13 cellular contexts compared by ENCODE assay signal in the genomic region with DNA sequence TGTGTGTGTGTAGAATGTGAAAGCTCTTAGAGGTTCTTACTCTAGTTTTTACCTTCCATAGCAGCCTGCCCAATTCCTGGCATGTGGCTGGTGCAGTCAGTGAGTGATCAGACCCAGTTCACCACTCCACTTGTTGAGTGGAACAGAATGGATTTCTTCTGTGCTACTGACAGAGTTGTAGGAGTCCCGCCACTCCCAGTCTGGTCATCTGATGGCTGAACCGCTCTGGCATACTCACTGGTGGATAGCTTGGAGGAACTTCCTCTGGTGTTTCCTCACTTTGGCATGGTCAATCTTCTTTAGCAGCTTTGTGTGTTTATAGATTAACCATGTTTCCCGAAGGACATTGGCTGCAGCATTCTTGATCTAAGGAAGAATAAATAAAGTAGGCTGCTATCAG.
DNase-seq lines count a peak whose midpoint lies in the region; ATAC-seq and TF ChIP-seq lines count a peak whose summit lies in the region.
"Had no signal": no experiment of that assay in that cellular context is flagged by ENCODE, and none has a peak within 500 bp of the region (broad histone marks: within the 10 kb centered on the region; RNA-seq: fewer than 3 reads in every experiment).

No MANE protein-coding gene starts in this region.

- H3K4me3 ChIP-seq in RWPE2 (ENCODE audit: severe bottlenecking), result no peak overlapping the region
- no peak overlapping the region for H3K4me3 ChIP-seq in esophagus squamous epithelium
- H3K4me3 ChIP-seq: hepatocyte, sigmoid colon, tibial nerve had no signal

- no peak overlapping the region for H3K4me3 Mint-ChIP-seq in natural killer cell
- no peak overlapping the region for H3K4me3 Mint-ChIP-seq in natural killer cell treated with Interleukin-12 subunit alpha and Interleukin-12 subunit beta and Interleukin-15 and Interleukin-18, amount 100 ng/mL, for 72 hours

- H3K9me3 Mint-ChIP-seq in natural killer cell, result no peaks in the 10 kb centered on the region
- H3K9me3 Mint-ChIP-seq in natural killer cell treated with Interleukin-12 subunit alpha and Interleukin-12 subunit beta and Interleukin-15 and Interleukin-18, amount 100 ng/mL, for 72 hours, result no peaks in the 10 kb centered on the region

- intact Hi-C loops in natural killer cell (cut with micrococcal nuclease), result no loop called here
- intact Hi-C loops in esophagus squamous epithelium (cut with DNase I), result no loop called here

- H3K27me3 ChIP-seq in RWPE2 (ENCODE audit: insufficient read depth, poor library complexity, severe bottlenecking), result no peaks in the 10 kb centered on the region
- peaks cover 0 to 14% (median 0%) of the 10 kb centered on the region in 4 donors for H3K27me3 ChIP-seq in esophagus squamous epithelium
- H3K27me3 ChIP-seq: sigmoid colon, tibial nerve had no signal

- 54 to 67% methylated on average over 3 of the region's 3 CpGs for WGBS in esophagus squamous epithelium, 2 donors

- H3K36me3 ChIP-seq in RWPE2 (ENCODE audit: low read depth) (no peaks in the 10 kb centered on the region), esophagus squamous epithelium (no peaks in the 10 kb centered on the region)
- H3K36me3 ChIP-seq: sigmoid colon, tibial nerve had no signal

- DNase-seq in natural killer cell (no peak), RWPE2 (ENCODE audit: low spot score) (no peak), foreskin melanocyte (peak; percentile 45), esophagus squamous epithelium (lab: John Stamatoyannopoulos, UW) (no peak), SW 1271 (lab: John Stamatoyannopoulos, UW) (no peak)
- no peak for DNase-seq in natural killer cell treated with Interleukin-12 subunit alpha and Interleukin-12 subunit beta and Interleukin-15 and Interleukin-18, amount 100 ng/mL, for 72 hours (ENCODE audit: low spot score)
- DNase-seq: DND-41, NCI-H1694 treated with DMSO at 0.1 percent for 48 hours, sigmoid colon had no signal

- no peak for TF ChIP-seq POLR2A in esophagus squamous epithelium (IDR thresholded peaks at IDR 0.05)

- H3K4me1 ChIP-seq in RWPE2 (ENCODE audit: insufficient read depth, poor library complexity, severe bottlenecking) (no peaks in the 10 kb centered on the region), esophagus squamous epithelium (peaks cover 0 to 21% (median 2%) of the 10 kb centered on the region in 3 donors)
- H3K4me1 ChIP-seq: tibial nerve had no signal

- no peak overlapping the region for H3K27ac ChIP-seq in RWPE2 (ENCODE audit: poor library complexity, severe bottlenecking)
- H3K27ac ChIP-seq in esophagus squamous epithelium, result no peak overlapping the region
- H3K27ac ChIP-seq: hepatocyte, tibial nerve had no signal

- H3K36me3 Mint-ChIP-seq in natural killer cell, result no peaks in the 10 kb centered on the region
- H3K36me3 Mint-ChIP-seq in natural killer cell treated with Interleukin-12 subunit alpha and Interleukin-12 subunit beta and Interleukin-15 and Interleukin-18, amount 100 ng/mL, for 72 hours, result no peaks in the 10 kb centered on the region

- peak; percentile 38 to 48 (median 45) for ATAC-seq in natural killer cell
- no peak for ATAC-seq in natural killer cell treated with Interleukin-12 subunit alpha and Interleukin-12 subunit beta and Interleukin-15 and Interleukin-18, amount 100 ng/mL, for 72 hours
- ATAC-seq in RWPE2 (ENCODE audit: low read depth), result peak; percentile 88
- no peak for ATAC-seq in HG02852 (IDR thresholded peaks at IDR 0.05; ENCODE audit: unreplicated experiment)
- no peak for ATAC-seq in GM21723 (IDR thresholded peaks at IDR 0.05; ENCODE audit: unreplicated experiment)

- no peak overlapping the region for H3K27ac Mint-ChIP-seq in natural killer cell
- no peak overlapping the region for H3K27ac Mint-ChIP-seq in natural killer cell treated with Interleukin-12 subunit alpha and Interleukin-12 subunit beta and Interleukin-15 and Interleukin-18, amount 100 ng/mL, for 72 hours

- H3K9me3 ChIP-seq in RWPE2 (ENCODE audit: severe bottlenecking) (no peaks in the 10 kb centered on the region), esophagus squamous epithelium (no peaks in the 10 kb centered on the region)
- H3K9me3 ChIP-seq: sigmoid colon, tibial nerve had no signal

- peaks cover 0 to 17% of the 10 kb centered on the region in 2 donors for H3K27me3 Mint-ChIP-seq in natural killer cell (ENCODE audit: low read depth in 2 of 2)
- peaks cover 7 to 10% of the 10 kb centered on the region in 2 donors for H3K27me3 Mint-ChIP-seq in natural killer cell treated with Interleukin-12 subunit alpha and Interleukin-12 subunit beta and Interleukin-15 and Interleukin-18, amount 100 ng/mL, for 72 hours

- TF ChIP-seq CTCF in natural killer cell (IDR thresholded peaks at IDR 0.05), result no peak
- no peak for TF ChIP-seq CTCF in RWPE2 (IDR thresholded peaks at IDR 0.05; ENCODE audit: poor library complexity, severe bottlenecking)
- no peak for TF ChIP-seq CTCF in esophagus squamous epithelium (IDR thresholded peaks at IDR 0.05)

- peaks cover 13% of the 10 kb centered on the region in 2 donors for H3K4me1 Mint-ChIP-seq in natural killer cell
- peaks cover 11 to 20% of the 10 kb centered on the region in 2 donors for H3K4me1 Mint-ChIP-seq in natural killer cell treated with Interleukin-12 subunit alpha and Interleukin-12 subunit beta and Interleukin-15 and Interleukin-18, amount 100 ng/mL, for 72 hours (ENCODE audit: low read depth in 2 of 2)

Comparison
In these comparisons a context has a peak if more than half of its experiments do, and no peak if none do; other contexts are left out.
1. ATAC-seq: peak in natural killer cell (3 of 3) and RWPE2 (single experiment); none in natural killer cell treated with Interleukin-12 subunit alpha and Interleukin-12 subunit beta and Interleukin-15 and Interleukin-18, amount 100 ng/mL, for 72 hours (0 of 2), HG02852 (single experiment) and GM21723 (single experiment).